Comparison of ENCODE assay signal across 15 cellular contexts in genomic region chr5:181239062-181239663, GRCh38. TPM values are rescaled to one million over a fixed set of nuclear protein-coding genes. Genes with fewer than 3 reads are reported as not detected.
DNase-seq lines count a peak whose midpoint lies in the region; ATAC-seq and TF ChIP-seq lines count a peak whose summit lies in the region.
"Had no signal": no experiment of that assay in that cellular context is flagged by ENCODE, and none has a peak within 500 bp of the region (broad histone marks: within the 10 kb centered on the region; RNA-seq: fewer than 3 reads in every experiment).

No MANE protein-coding gene starts in this region.

- WGBS in thyroid gland, 2 donors, result 93 to 99% methylated on average over 6 to 9 of the region's 9 CpGs

- H3K36me3 Mint-ChIP-seq in stimulated activated naive CD8-positive, alpha-beta T cell treated with anti-CD3 and anti-CD28 coated beads, Interleukin-15, Interleukin-2, amounts not matched to agents 100 ng/mL and 50 ng/mL, for 24 hours (ENCODE audit: low read depth), result peaks cover 95% of the 10 kb centered on the region
- H3K36me3 Mint-ChIP-seq in glutamatergic neuron (ENCODE audit: unreplicated experiment) (no peaks in the 10 kb centered on the region), type B pancreatic cell (peaks cover 43% of the 10 kb centered on the region)

- H3K27ac Mint-ChIP-seq in stimulated activated naive CD8-positive, alpha-beta T cell treated with anti-CD3 and anti-CD28 coated beads, Interleukin-15, Interleukin-2, amounts not matched to agents 100 ng/mL and 50 ng/mL, for 24 hours, result peak overlapping the region; percentile 89
- H3K27ac Mint-ChIP-seq in glutamatergic neuron (ENCODE audit: unreplicated experiment) (peak overlapping the region; percentile 17), type B pancreatic cell (peak overlapping the region; percentile 69)

- H3K36me3 ChIP-seq in thyroid gland, result peaks cover 78 to 81% of the 10 kb centered on the region in 2 donors

- no peak for TF ChIP-seq POLR2A in thyroid gland (IDR thresholded peaks at IDR 0.05)

- intact Hi-C loops in thyroid gland (cut with DNase I), result no loop called here

- DNase-seq in stimulated activated naive CD8-positive, alpha-beta T cell treated with anti-CD3 and anti-CD28 coated beads, Interleukin-15, Interleukin-2, amounts not matched to agents 100 U/mL and 50 U/mL, for 24 hours, result no peak
- no peak for DNase-seq in glutamatergic neuron
- DNase-seq in type B pancreatic cell (ENCODE audit: extremely low spot score, unreplicated experiment), result no peak
- no peak for DNase-seq in thyroid gland
- DNase-seq: effector CD4-positive, alpha-beta T cell; foreskin melanocyte; MV-4-11; NCI-H524 treated with DMSO at 0.1 percent for 48 hours had no signal

- no peaks in the 10 kb centered on the region for H3K9me3 Mint-ChIP-seq in stimulated activated naive CD8-positive, alpha-beta T cell treated with anti-CD3 and anti-CD28 coated beads, Interleukin-15, Interleukin-2, amounts not matched to agents 100 ng/mL and 50 ng/mL, for 24 hours
- H3K9me3 Mint-ChIP-seq in glutamatergic neuron (ENCODE audit: unreplicated experiment) (peaks cover 22% of the 10 kb centered on the region), type B pancreatic cell (no peaks in the 10 kb centered on the region)

- peaks cover 14 to 16% of the 10 kb centered on the region in 2 donors for H3K4me1 ChIP-seq in thyroid gland

- H3K27me3 Mint-ChIP-seq in stimulated activated naive CD8-positive, alpha-beta T cell treated with anti-CD3 and anti-CD28 coated beads, Interleukin-15, Interleukin-2, amounts not matched to agents 100 ng/mL and 50 ng/mL, for 24 hours, result no peaks in the 10 kb centered on the region
- H3K27me3 Mint-ChIP-seq in glutamatergic neuron (ENCODE audit: unreplicated experiment) (peaks cover 11% of the 10 kb centered on the region), type B pancreatic cell (no peaks in the 10 kb centered on the region)
- H3K27me3 Mint-ChIP-seq: B cell had no signal

- H3K27ac ChIP-seq in VCaP (peak overlapping the region; percentile 98; the same call in 1 of the 2 replicates), thyroid gland (no peak overlapping the region)
- H3K27ac ChIP-seq: right atrium auricular region had no signal

- peaks cover 68% of the 10 kb centered on the region for H3K4me1 Mint-ChIP-seq in stimulated activated naive CD8-positive, alpha-beta T cell treated with anti-CD3 and anti-CD28 coated beads, Interleukin-15, Interleukin-2, amounts not matched to agents 100 ng/mL and 50 ng/mL, for 24 hours (ENCODE audit: low read depth)
- H3K4me1 Mint-ChIP-seq in glutamatergic neuron (ENCODE audit: low read depth, unreplicated experiment) (peaks cover 8% of the 10 kb centered on the region), type B pancreatic cell (ENCODE audit: unreplicated experiment) (peaks cover 4% of the 10 kb centered on the region)

- peak overlapping the region; percentile 70 for H3K4me3 Mint-ChIP-seq in stimulated activated naive CD8-positive, alpha-beta T cell treated with anti-CD3 and anti-CD28 coated beads, Interleukin-15, Interleukin-2, amounts not matched to agents 100 ng/mL and 50 ng/mL, for 24 hours
- H3K4me3 Mint-ChIP-seq in glutamatergic neuron (ENCODE audit: unreplicated experiment) (no peak overlapping the region), type B pancreatic cell (peak overlapping the region; percentile 71)
- H3K4me3 Mint-ChIP-seq: B cell had no signal

- no peaks in the 10 kb centered on the region for H3K9me3 ChIP-seq in thyroid gland
- H3K9me3 ChIP-seq: right atrium auricular region had no signal

- no peak overlapping the region for H3K4me3 ChIP-seq in thyroid gland (replicated peaks in 1 of 3)
- H3K4me3 ChIP-seq: right atrium auricular region had no signal

- H3K27me3 ChIP-seq in thyroid gland, result no peaks in the 10 kb centered on the region
- H3K27me3 ChIP-seq: right atrium auricular region had no signal

- no peak for ATAC-seq in stimulated activated naive CD8-positive, alpha-beta T cell treated with anti-CD3 and anti-CD28 coated beads, Interleukin-15, Interleukin-2, amounts not matched to agents 100 U/mL and 50 U/mL, for 24 hours
- ATAC-seq in HG03039 (IDR thresholded peaks at IDR 0.05; ENCODE audit: unreplicated experiment), result no peak
- ATAC-seq in HG02588 (IDR thresholded peaks at IDR 0.05; ENCODE audit: unreplicated experiment), result no peak
- ATAC-seq: Right ventricle myocardium inferior had no signal

- TF ChIP-seq CTCF in VCaP (conservative IDR thresholded peaks at IDR 0.05) (no peak), glutamatergic neuron (IDR thresholded peaks at IDR 0.05; ENCODE audit: partially characterized antibody, unreplicated experiment) (no peak), type B pancreatic cell (conservative IDR thresholded peaks at IDR 0.05) (no peak), thyroid gland (IDR thresholded peaks at IDR 0.05) (no peak)

RNA-seq across cellular contexts. Expression of gene RACK1, which starts 4.5 kb away (rescaled TPM):
- total RNA-seq in glutamatergic neuron (ENCODE audit: unreplicated experiment), result 1,397 TPM
- total RNA-seq in type B pancreatic cell (ENCODE audit: low replicate concordance), result 1,864 and 2,055 TPM in 2 replicates
- 1,000 to 10,000 TPM; 2,254 to 3,332 (median 2,569) TPM for total RNA-seq in thyroid gland

RNA-seq across cellular contexts. Expression of gene TRIM41, which starts 16.1 kb away (rescaled TPM):
- total RNA-seq in glutamatergic neuron (ENCODE audit: unreplicated experiment), result 28.8 TPM
- 22.1 and 31.2 TPM in 2 replicates for total RNA-seq in type B pancreatic cell (ENCODE audit: low replicate concordance)
- 10 to 100 TPM; 18.8 to 31.1 (median 22.8) TPM for total RNA-seq in thyroid gland

RNA-seq across cellular contexts. Expression of gene TRIM52, which starts 21.8 kb away (rescaled TPM):
- total RNA-seq in glutamatergic neuron (ENCODE audit: unreplicated experiment) (15.7 TPM), type B pancreatic cell (ENCODE audit: low replicate concordance) (10.1 and 14.1 TPM in 2 replicates), thyroid gland (10 to 100 TPM; 14.8 to 30.8 (median 23.8) TPM)

RNA-seq across cellular contexts. Expression of gene TRIM7, which starts 34.2 kb away (rescaled TPM):
- total RNA-seq in glutamatergic neuron (ENCODE audit: unreplicated experiment) (0.93 TPM), type B pancreatic cell (ENCODE audit: low replicate concordance) (0.58 and 0.76 TPM in 2 replicates), thyroid gland (10 to 100 TPM; 12.3 to 14.2 (median 13.0) TPM)

Comparison
In these comparisons a context has a peak if more than half of its experiments do, and no peak if none do; other contexts are left out.
1. H3K27ac Mint-ChIP-seq: peak in every context shown above with its lines; median percentile 89 in stimulated activated naive CD8-positive, alpha-beta T cell treated with anti-CD3 and anti-CD28 coated beads, Interleukin-15, Interleukin-2, amounts not matched to agents 100 ng/mL and 50 ng/mL, for 24 hours; 69 in type B pancreatic cell; 17 in glutamatergic neuron.